ENCODE assay signal across 15 cellular contexts in the genomic region with DNA sequence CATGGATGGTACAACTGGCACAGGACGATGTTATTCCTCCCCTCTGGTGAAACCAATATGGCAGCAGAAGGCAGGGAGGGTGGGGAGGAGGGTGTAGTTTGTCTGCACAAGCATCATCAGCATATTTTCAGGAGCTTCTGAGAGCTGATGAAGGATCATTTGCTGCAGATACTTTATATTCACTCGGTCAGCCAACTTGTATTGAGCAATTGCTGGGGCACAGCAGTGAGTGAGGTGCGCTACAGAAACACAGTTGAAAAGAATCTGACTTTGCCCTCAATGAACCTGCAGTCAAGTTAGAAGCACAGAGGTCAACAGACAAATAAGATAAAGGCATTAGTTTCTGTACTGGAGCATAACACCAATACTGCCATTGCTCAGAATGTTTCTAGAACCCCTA. TPM values are rescaled to one million over a fixed set of nuclear protein-coding genes. Genes with fewer than 3 reads are reported as not detected.
DNase-seq lines count a peak whose midpoint lies in the region; ATAC-seq, FAIRE-seq and TF ChIP-seq lines count a peak whose summit lies in the region.
"Had no signal": no experiment of that assay in that cellular context is flagged by ENCODE, and none has a peak within 500 bp of the region (broad histone marks: within the 10 kb centered on the region; RNA-seq: fewer than 3 reads in every experiment).

No MANE protein-coding gene starts in this region.

- H3K4me3 ChIP-seq in PC-3 (ENCODE audit: low read length): peak overlapping the region; percentile 3; the same call in 1 of the 2 replicates
- no peak overlapping the region for H3K4me3 ChIP-seq in H1 (ENCODE audit: extremely low read depth in 1 of 4, insufficient read depth in 2 of 4, low read depth in 3 of 4, low read length in 4 of 4)
- no peak overlapping the region for H3K4me3 ChIP-seq in osteoblast (ENCODE audit: insufficient read depth, low read length)
- H3K4me3 ChIP-seq: GM23338, SK-N-MC had no signal

- H4K5ac ChIP-seq in H1 (ENCODE audit: insufficient read length, low read depth, low read length): no peak overlapping the region

- H3F3A ChIP-seq in PC-3 (ENCODE audit: low read length, unreplicated experiment): peaks cover 11% of the 10 kb centered on the region

- no peak overlapping the region for H2BK15ac ChIP-seq in H1 (ENCODE audit: low read length)

- peaks cover 76% of the 10 kb centered on the region for H3K36me3 ChIP-seq in PC-3 (ENCODE audit: low read depth, low read length)
- H3K36me3 ChIP-seq in H1 (ENCODE audit: control insufficient read depth in 2 of 4, insufficient read depth in 4 of 4, low read length in 3 of 4): no peaks in the 10 kb centered on the region
- no peaks in the 10 kb centered on the region for H3K36me3 ChIP-seq in osteoblast (ENCODE audit: insufficient read depth, low read length)

- no peak overlapping the region for H3K56ac ChIP-seq in H1 (replicated peaks; ENCODE audit: insufficient read length, low read depth, low read length)

- POLR2A ChIA-PET in PC-3 (lab: Charles Lee; ENCODE audit: unreplicated experiment) (interaction anchor here (0.9 to 1.1 kb wide), 2 partner anchors 12 to 13 kb away, joined by 5 to 12 read pairs; a partner anchor contains a TSS), H1 (lab: Charles Lee; ENCODE audit: partially characterized antibody) (no interaction called here)
- POLR2A ChIA-PET in activated CD4-positive, alpha-beta memory T cell treated with anti-CD3 and anti-CD28 coated beads for 36 hours (lab: Charles Lee): no interaction called here

- no peak for TF ChIP-seq RAD21 in H1 (IDR thresholded peaks at IDR 0.05 in 1 of 2, conservative IDR thresholded peaks at IDR 0.05 in 1 of 2; ENCODE audit: low read depth in 2 of 2, low read length in 2 of 2)

- peaks cover 7% of the 10 kb centered on the region for H3K27me3 Mint-ChIP-seq in type B pancreatic cell
- H3K27me3 Mint-ChIP-seq in activated CD4-positive, alpha-beta memory T cell treated with anti-CD3 and anti-CD28 coated beads for 36 hours: peaks cover 16% of the 10 kb centered on the region

- peaks cover 16% of the 10 kb centered on the region for H3K4me1 Mint-ChIP-seq in type B pancreatic cell (ENCODE audit: unreplicated experiment)
- no peaks in the 10 kb centered on the region for H3K4me1 Mint-ChIP-seq in activated CD4-positive, alpha-beta memory T cell treated with anti-CD3 and anti-CD28 coated beads for 36 hours (ENCODE audit: low read depth)

- H3K79me1 ChIP-seq in H1 (ENCODE audit: low read depth, low read length): no peaks in the 10 kb centered on the region

- H4K8ac ChIP-seq in H1 (ENCODE audit: extremely low read depth, insufficient read depth, low read length): no peak overlapping the region

- no peak for TF ChIP-seq CTCF in PC-3 (conservative IDR thresholded peaks at IDR 0.05; ENCODE audit: low read depth, low read length)
- TF ChIP-seq CTCF in H1 (IDR thresholded peaks at IDR 0.05; ENCODE audit: control extremely low read depth in 1 of 3, insufficient read depth in 1 of 3, low read depth in 1 of 3, low read length in 3 of 3): no peak
- no peak for TF ChIP-seq CTCF in osteoblast (IDR thresholded peaks at IDR 0.05; ENCODE audit: extremely low read depth, low read depth, low read length)
- TF ChIP-seq CTCF in type B pancreatic cell (conservative IDR thresholded peaks at IDR 0.05): no peak

- intact Hi-C loops in PC-3 (cut with micrococcal nuclease): loop anchor here (1.0 kb wide), 3 partner anchors 12 to 50 kb away; a partner anchor contains a TSS
- intact Hi-C loops in activated CD4-positive, alpha-beta memory T cell treated with anti-CD3 and anti-CD28 coated beads for 36 hours (cut with micrococcal nuclease): no loop called here

- peak overlapping the region; percentile 67 for H3K27ac ChIP-seq in PC-3 (ENCODE audit: low read length)
- no peak overlapping the region for H3K27ac ChIP-seq in H1 (ENCODE audit: low read depth, low read length)
- H3K27ac ChIP-seq in osteoblast (ENCODE audit: low read depth, low read length): no peak overlapping the region
- H3K27ac ChIP-seq: HL-60, SK-N-MC had no signal

- peak overlapping the region; percentile 11 for H3K4me3 Mint-ChIP-seq in type B pancreatic cell
- H3K4me3 Mint-ChIP-seq in activated CD4-positive, alpha-beta memory T cell treated with anti-CD3 and anti-CD28 coated beads for 36 hours: no peak overlapping the region
- H3K4me3 Mint-ChIP-seq: GM23338 had no signal

- H2AK5ac ChIP-seq in H1 (ENCODE audit: low read depth, low read length): no peak overlapping the region

- no peaks in the 10 kb centered on the region for H3K23me2 ChIP-seq in H1 (ENCODE audit: low read depth, low read length)

- no peak overlapping the region for H3K14ac ChIP-seq in H1 (ENCODE audit: insufficient read length)

- CTCF ChIA-PET in PC-3 (lab: Charles Lee): interaction anchor here (1.0 to 1.5 kb wide), 4 partner anchors 11 to 52 kb away, joined by 3 to 6 read pairs (median 4); no protein-coding TSS in a partner anchor
- CTCF ChIA-PET in H1 (lab: Charles Lee; ENCODE audit: partially characterized antibody): interaction anchor here (0.6 to 9.0 kb wide), 3 partner anchors 16 to 77 kb away, joined by 3 to 78 read pairs (median 42); no protein-coding TSS in a partner anchor
- CTCF ChIA-PET in activated CD4-positive, alpha-beta memory T cell treated with anti-CD3 and anti-CD28 coated beads for 36 hours (lab: Charles Lee): no interaction called here

- TSS peak; percentile 13 for BruUV-seq in PC-3 (replicated peaks; lab: Mats Ljungman, UMichigan)

- H3K79me2 ChIP-seq in PC-3 (ENCODE audit: low read length): peaks cover 93% of the 10 kb centered on the region
- no peaks in the 10 kb centered on the region for H3K79me2 ChIP-seq in H1 (ENCODE audit: control insufficient read depth in 1 of 2, insufficient read depth in 2 of 2, low read length in 2 of 2)
- no peaks in the 10 kb centered on the region for H3K79me2 ChIP-seq in osteoblast (ENCODE audit: insufficient read depth, low read length)

- H2BK5ac ChIP-seq in H1 (ENCODE audit: low read depth, low read length): no peak overlapping the region

- no peak for DNase-seq in PC-3
- DNase-seq in H1 (ENCODE audit: low read depth in 1 of 2, low spot score in 2 of 2): no peak
- no peak for DNase-seq in osteoblast (ENCODE audit: insufficient read length, low spot score, missing footprints)
- DNase-seq in type B pancreatic cell (ENCODE audit: extremely low spot score, unreplicated experiment): no peak
- DNase-seq in stimulated activated CD4-positive, alpha-beta T cell treated with anti-CD3 and anti-CD28 coated beads, Interleukin-15, amount 100 ng/mL, for 24 hours: no peak
- DNase-seq in activated CD4-positive, alpha-beta memory T cell treated with anti-CD3 and anti-CD28 coated beads for 36 hours: no peak
- DNase-seq: NCI-H1436 treated with DMSO at 0.1 percent for 48 hours, NCI-H2227 treated with DMSO at 0.1 percent for 48 hours, NCI-H524 treated with DMSO at 0.1 percent for 48 hours, OCI-M1 had no signal

- H3K9ac ChIP-seq in PC-3 (ENCODE audit: low read length) (peak overlapping the region; percentile 11), H1 (replicated peaks in 1 of 4; ENCODE audit: extremely low read depth in 1 of 4, low read depth in 3 of 4, low read length in 3 of 4) (no peak overlapping the region)

- no peaks in the 10 kb centered on the region for H3K27me3 ChIP-seq in PC-3 (ENCODE audit: low read length)
- H3K27me3 ChIP-seq in H1 (replicated peaks in 1 of 4; ENCODE audit: control insufficient read depth in 3 of 4, extremely low read depth in 1 of 4, insufficient read depth in 3 of 4, low read length in 3 of 4): no peaks in the 10 kb centered on the region; a peak in 1 of 7 replicates
- no peaks in the 10 kb centered on the region for H3K27me3 ChIP-seq in osteoblast (ENCODE audit: insufficient read depth, low read length)

- peak overlapping the region; percentile 68 for H3K27ac Mint-ChIP-seq in type B pancreatic cell
- H3K27ac Mint-ChIP-seq in activated CD4-positive, alpha-beta memory T cell treated with anti-CD3 and anti-CD28 coated beads for 36 hours: no peak overlapping the region
- H3K27ac Mint-ChIP-seq: GM23338 had no signal

- H4K20me1 ChIP-seq in PC-3 (ENCODE audit: low read length) (peaks cover 32% of the 10 kb centered on the region), H1 (replicated peaks in 1 of 2; ENCODE audit: control insufficient read depth in 1 of 2, insufficient read depth in 2 of 2, low read length in 2 of 2) (no peaks in the 10 kb centered on the region), osteoblast (ENCODE audit: insufficient read depth, low read length) (no peaks in the 10 kb centered on the region)

- no peak for ATAC-seq in PC-3
- no peak for ATAC-seq in GM21619 (IDR thresholded peaks at IDR 0.05; ENCODE audit: unreplicated experiment)
- ATAC-seq: GM23338, Right ventricle myocardium inferior had no signal

- H2AFZ ChIP-seq in PC-3 (ENCODE audit: low read length) (no peak overlapping the region), H1 (ENCODE audit: low read length) (no peak overlapping the region), osteoblast (ENCODE audit: low read length) (no peak overlapping the region)
- H2AFZ ChIP-seq: GM23338 had no signal

- TF ChIP-seq EP300 in H1 (IDR thresholded peaks at IDR 0.05; ENCODE audit: borderline replicate concordance in 1 of 2, low read depth in 2 of 2, low read length in 2 of 2): no peak

- no peak for FAIRE-seq in H1 (lab: Jason Lieb, UNC)

- H3K36me3 Mint-ChIP-seq in type B pancreatic cell: no peaks in the 10 kb centered on the region
- H3K36me3 Mint-ChIP-seq in activated CD4-positive, alpha-beta memory T cell treated with anti-CD3 and anti-CD28 coated beads for 36 hours: no peaks in the 10 kb centered on the region

- no peaks in the 10 kb centered on the region for H3K9me2 ChIP-seq in PC-3 (replicated peaks; ENCODE audit: low read length)

- no peak overlapping the region for H3K23ac ChIP-seq in H1 (ENCODE audit: insufficient read length)

- H2BK20ac ChIP-seq in H1 (ENCODE audit: low read length): peak overlapping the region; percentile 53; the same call in 1 of the 2 replicates

- H2BK12ac ChIP-seq in H1 (ENCODE audit: low read depth, low read length): no peak overlapping the region

- H2BK120ac ChIP-seq in H1 (replicated peaks; ENCODE audit: low read depth, low read length): no peak overlapping the region

- no peak overlapping the region for H3K18ac ChIP-seq in H1 (ENCODE audit: extremely low read depth, low read length)

- H3K9me3 Mint-ChIP-seq in type B pancreatic cell: no peaks in the 10 kb centered on the region
- H3K9me3 Mint-ChIP-seq in activated CD4-positive, alpha-beta memory T cell treated with anti-CD3 and anti-CD28 coated beads for 36 hours: no peaks in the 10 kb centered on the region
- H3K9me3 Mint-ChIP-seq: GM23338 had no signal

- H3K4me2 ChIP-seq in PC-3 (ENCODE audit: low read length) (peak overlapping the region; percentile 27), H1 (ENCODE audit: insufficient read depth in 1 of 2, low read depth in 2 of 2, low read length in 2 of 2) (no peak overlapping the region), osteoblast (ENCODE audit: insufficient read depth, low read length) (peak overlapping the region; percentile 19)
- H3K4me2 ChIP-seq: GM23338 had no signal

- H4K91ac ChIP-seq in H1 (replicated peaks; ENCODE audit: insufficient read length, low read length): no peak overlapping the region

- H3K4ac ChIP-seq in H1 (replicated peaks; ENCODE audit: insufficient read length, low read depth, low read length): no peak overlapping the region

- no peak for TF ChIP-seq POLR2A in H1 (IDR thresholded peaks at IDR 0.05; ENCODE audit: control extremely low read depth in 1 of 2, low read depth in 2 of 2, low read length in 2 of 2)

- peaks cover 49% of the 10 kb centered on the region for H3K4me1 ChIP-seq in PC-3 (ENCODE audit: insufficient read depth, low read length)
- H3K4me1 ChIP-seq in H1 (replicated peaks in 1 of 4; ENCODE audit: control insufficient read depth in 3 of 4, insufficient read depth in 4 of 4, low read length in 3 of 4): peaks cover 0 to 3% (median 0%) of the 10 kb centered on the region in 4 experiments; a peak in 1 of 7 replicates
- H3K4me1 ChIP-seq in osteoblast (ENCODE audit: insufficient read depth, low read length): peaks cover 20% of the 10 kb centered on the region

- 97% methylated on average over 3 of the region's 3 CpGs; no CpG with 5 or more reads in 1 of the 2 experiments for WGBS in H1 (ENCODE audit: extremely low coverage in 1 of 2, insufficient coverage in 1 of 2, insufficient read length in 1 of 2, insufficient replicate concordance in 2 of 2, low coverage in 1 of 2, low lambda C conversion rate in 2 of 2, missing lambda C conversion rate in 1 of 2), 2 experiments

- H3K9me3 ChIP-seq in PC-3 (ENCODE audit: low read length) (no peaks in the 10 kb centered on the region), H1 (ENCODE audit: insufficient read depth in 2 of 2, low read depth in 1 of 2, low read length in 1 of 2) (no peaks in the 10 kb centered on the region), osteoblast (ENCODE audit: low read depth, low read length) (no peaks in the 10 kb centered on the region)

RNA-seq across cellular contexts. Expression of a gene that starts 13.1 kb away (rescaled TPM):
- total RNA-seq in PC-3 (2014; rRNA removed) (211 and 259 TPM in 2 replicates), osteoblast (under 0.01 TPM in 2 replicates), type B pancreatic cell (ENCODE audit: low replicate concordance) (7.6 and 30.7 TPM in 2 replicates)
- 0.88 and 0.95 TPM in 2 replicates for total RNA-seq in H1 (2021; fragmentation: NEBNext Ultra II Directional; extraction: Animal tissue kit (Norgen Biotek cat#: 25700))
- 0.21 and 0.66 TPM in 2 replicates for polyA plus RNA-seq in H1 (2011; rRNA removed)
- polyA plus RNA-seq in H1 (2011; cell fraction: cytosol; rRNA removed): 0.37 TPM
- 0.97 TPM for polyA plus RNA-seq in H1 (2011; cell fraction: nucleus; rRNA removed)
- 0.25 to 0.48 TPM (median 0.42 TPM) in 4 replicates for polyA plus RNA-seq in H1 (2012, experiment 1 of 2)
- polyA plus RNA-seq in H1 (2012, experiment 2 of 2): 0.25 TPM
- polyA plus RNA-seq in H1 (2013, experiment 1 of 2): 0.24 TPM
- polyA plus RNA-seq in H1 (2013, experiment 2 of 2): 0.20 TPM
- polyA minus RNA-seq in H1 (2011; rRNA and poly(A)+ RNA removed): 0.39 and 0.63 TPM in 2 replicates
- polyA minus RNA-seq in H1 (2011; cell fraction: cytosol; rRNA and poly(A)+ RNA removed): 0.22 TPM
- 0.40 TPM for polyA minus RNA-seq in H1 (2011; cell fraction: nucleus; rRNA and poly(A)+ RNA removed)
- not detected for total RNA-seq in activated CD4-positive, alpha-beta memory T cell treated with anti-CD3 and anti-CD28 coated beads for 36 hours

Comparison
In these comparisons a context has a peak if more than half of its experiments do, and no peak if none do; other contexts are left out.
1. H3K4me2 ChIP-seq: peak in PC-3 (single experiment) and osteoblast (single experiment); none in H1 (0 of 2).